Comparison of ENCODE assay signal across 10 cellular contexts in the genomic region with DNA sequence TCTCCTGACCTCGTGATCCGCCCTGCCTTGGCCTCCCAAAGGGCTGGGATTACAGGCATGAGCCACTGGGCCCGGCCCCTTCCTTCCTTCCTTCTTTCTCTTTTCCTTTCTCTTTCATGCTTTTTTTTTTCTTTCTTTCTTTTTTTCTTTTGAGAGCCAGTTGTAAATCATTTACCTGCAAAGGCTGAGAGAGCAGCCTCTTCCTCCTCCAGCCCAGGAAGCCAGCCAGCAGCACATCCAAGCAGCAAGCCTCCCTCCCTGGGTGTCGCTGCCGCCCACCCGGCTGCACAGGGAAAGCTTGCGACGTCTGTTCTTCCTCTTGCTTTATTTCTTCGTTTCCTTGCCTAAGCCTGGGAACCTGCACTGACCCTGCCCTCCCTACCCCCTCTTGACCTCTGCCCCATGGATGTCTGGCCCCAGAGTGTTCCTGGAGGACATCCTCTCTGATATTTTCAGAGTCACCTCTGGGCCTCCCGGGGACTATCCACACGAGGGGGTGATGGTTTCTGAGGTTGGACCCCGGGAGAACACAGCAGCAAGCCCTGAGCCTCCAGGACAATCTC.
A peak's percentile ranks its signal among the peaks of the same experiment; 100 is the strongest.
DNase-seq lines count a peak whose midpoint lies in the region; ATAC-seq and TF ChIP-seq lines count a peak whose summit lies in the region.
"Had no signal": no experiment of that assay in that cellular context is flagged by ENCODE, and none has a peak within 500 bp of the region (broad histone marks: within the 10 kb centered on the region; RNA-seq: fewer than 3 reads in every experiment).

No MANE protein-coding gene starts in this region.

- no peak overlapping the region for H3K4me2 ChIP-seq in smooth muscle cell

- H3K9ac ChIP-seq in smooth muscle cell (ENCODE audit: low read depth), result no peak overlapping the region

- H3K9me3 ChIP-seq in smooth muscle cell (replicated peaks; ENCODE audit: low read depth) (no peaks in the 10 kb centered on the region), MG63 (no peaks in the 10 kb centered on the region), psoas muscle (no peaks in the 10 kb centered on the region)

- no peak overlapping the region for H3K27ac ChIP-seq in smooth muscle cell (ENCODE audit: low read depth)
- no peak overlapping the region for H3K27ac ChIP-seq in psoas muscle
- H3K27ac ChIP-seq: RWPE1 had no signal

- ATAC-seq in GM21737 (IDR thresholded peaks at IDR 0.05; ENCODE audit: unreplicated experiment) (no peak), psoas muscle (no peak)

- H4K20me1 ChIP-seq in smooth muscle cell (ENCODE audit: low read depth), result no peaks in the 10 kb centered on the region

- H3K4me1 ChIP-seq in smooth muscle cell (ENCODE audit: low read depth) (peaks cover 7% of the 10 kb centered on the region), psoas muscle (no peaks in the 10 kb centered on the region)

- peak overlapping the region; percentile 43 for H2AFZ ChIP-seq in smooth muscle cell (ENCODE audit: low read depth)

- peak; percentile 21 for DNase-seq in MV-4-11 (lab: John Stamatoyannopoulos, UW)
- DNase-seq in kidney glomerular epithelial cell (lab: John Stamatoyannopoulos, UW), result peak; percentile 76
- DNase-seq in smooth muscle cell (lab: John Stamatoyannopoulos, UW; ENCODE audit: unreplicated experiment), result no peak
- no peak for DNase-seq in MG63
- no peak for DNase-seq in psoas muscle
- DNase-seq: activated naive CD8-positive, alpha-beta T cell treated with anti-CD3 and anti-CD28 coated beads, Interleukin-2, amount 10 ng/mL, durations not matched to agents 7 days and 5 days; NCI-H510A treated with DMSO at 0.1 percent for 48 hours had no signal

- WGBS in smooth muscle cell (ENCODE audit: low lambda C conversion rate), result 61% methylated on average over 12 of the region's 12 CpGs
- WGBS in psoas muscle, 3 donors, result 58 to 67% (median 61%) methylated on average over 12 of the region's 12 CpGs

- no peaks in the 10 kb centered on the region for H3K79me2 ChIP-seq in smooth muscle cell (ENCODE audit: low read depth)

- intact Hi-C loops in psoas muscle (cut with DNase I), result no loop called here

- no peaks in the 10 kb centered on the region for H3K36me3 ChIP-seq in smooth muscle cell (ENCODE audit: low read depth)
- no peaks in the 10 kb centered on the region for H3K36me3 ChIP-seq in MG63
- H3K36me3 ChIP-seq in psoas muscle (ENCODE audit: insufficient read depth in 1 of 2, low read depth in 1 of 2), result no peaks in the 10 kb centered on the region

- H3K27me3 ChIP-seq in smooth muscle cell (ENCODE audit: low read depth), result no peaks in the 10 kb centered on the region
- H3K27me3 ChIP-seq in MG63, result no peaks in the 10 kb centered on the region
- no peaks in the 10 kb centered on the region for H3K27me3 ChIP-seq in psoas muscle (ENCODE audit: insufficient read depth in 3 of 3, low read length in 2 of 3)

- H3F3A ChIP-seq in smooth muscle cell (ENCODE audit: low read depth), result peaks cover 6% of the 10 kb centered on the region

- peak; percentile 6 for TF ChIP-seq CTCF in GM12873 (IDR thresholded peaks at IDR 0.05; ENCODE audit: insufficient read depth, low read depth, low read length, missing control alignments)
- no peak for TF ChIP-seq CTCF in smooth muscle cell (IDR thresholded peaks at IDR 0.05; ENCODE audit: borderline replicate concordance, insufficient read depth, poor library complexity, severe bottlenecking)
- TF ChIP-seq CTCF in psoas muscle (IDR thresholded peaks at IDR 0.05), result no peak

- H3K4me3 ChIP-seq in smooth muscle cell, result no peak overlapping the region
- no peak overlapping the region for H3K4me3 ChIP-seq in MG63
- no peak overlapping the region for H3K4me3 ChIP-seq in psoas muscle

Comparison
In these comparisons a context has a peak if more than half of its experiments do, and no peak if none do; other contexts are left out.
1. DNase-seq: peak in MV-4-11 (single experiment) and kidney glomerular epithelial cell (single experiment); none in smooth muscle cell (single experiment), MG63 (single experiment) and psoas muscle (0 of 2).